Comparison of ENCODE assay signal across 12 cellular contexts in genomic region chr10:83990126-83990525, GRCh38.
A peak's percentile ranks its signal among the peaks of the same experiment; 100 is the strongest.
DNase-seq lines count a peak whose midpoint lies in the region; ATAC-seq, FAIRE-seq and TF ChIP-seq lines count a peak whose summit lies in the region.
"Had no signal": no experiment of that assay in that cellular context is flagged by ENCODE, and none has a peak within 500 bp of the region (broad histone marks: within the 10 kb centered on the region; RNA-seq: fewer than 3 reads in every experiment).

No MANE protein-coding gene starts in this region.

- intact Hi-C loops in GM12878 (cut with micrococcal nuclease; ENCODE audit: unreplicated experiment), result loop anchor here (5.0 to 10.0 kb wide), 5 partner anchors 73 to 1175 kb away; no protein-coding TSS in a partner anchor

- BruUV-seq in GM12878 (replicated peaks; lab: Mats Ljungman, UMichigan), result no TSS peak

- WGBS in GM12878 (ENCODE audit: insufficient coverage, insufficient replicate concordance, low lambda C conversion rate, missing lambda C conversion rate), result 0% methylated on average over 3 of the region's 3 CpGs

- H3K27me3 Mint-ChIP-seq in glutamatergic neuron (ENCODE audit: unreplicated experiment), result peaks cover 3% of the 10 kb centered on the region
- peaks cover 2% of the 10 kb centered on the region for H3K27me3 Mint-ChIP-seq in activated T-cell treated with anti-CD3 and anti-CD28 coated beads, Interleukin-2, amount 50 U/mL, for 24 hours

- H3K27me3 ChIP-seq in GM12878 (replicated peaks in 1 of 2; ENCODE audit: control insufficient read depth in 2 of 2, insufficient read depth in 2 of 2, low read length in 1 of 2), result no peaks in the 10 kb centered on the region

- no peak overlapping the region for H3K4me3 ChIP-seq in GM12878

- in situ Hi-C loops in GM12878 (cut with MboI), result no loop called here

- H3K36me3 Mint-ChIP-seq in glutamatergic neuron (ENCODE audit: unreplicated experiment), result no peaks in the 10 kb centered on the region
- H3K36me3 Mint-ChIP-seq in activated T-cell treated with anti-CD3 and anti-CD28 coated beads, Interleukin-2, amount 50 U/mL, for 24 hours (ENCODE audit: low read depth), result no peaks in the 10 kb centered on the region

- DNase-seq in GM12878 (ENCODE audit: low read depth, low spot score), result peak; percentile 90
- no peak for DNase-seq in NCI-H1436 (lab: John Stamatoyannopoulos, UW)
- DNase-seq in amniotic stem cell (lab: John Stamatoyannopoulos, UW), result no peak
- no peak for DNase-seq in glutamatergic neuron
- no peak for DNase-seq in activated T-cell treated with anti-CD3 and anti-CD28 coated beads, Interleukin-2, amount 50 U/mL, for 24 hours
- DNase-seq: HCEC 1CT, NCI-H2081, occipital lobe had no signal

- H3K27ac ChIP-seq in GM12878 (ENCODE audit: control insufficient read depth, insufficient read depth), result peak overlapping the region; percentile 38

- H3K27ac Mint-ChIP-seq in glutamatergic neuron (ENCODE audit: unreplicated experiment), result no peak overlapping the region
- no peak overlapping the region for H3K27ac Mint-ChIP-seq in activated T-cell treated with anti-CD3 and anti-CD28 coated beads, Interleukin-2, amount 50 U/mL, for 24 hours
- H3K27ac Mint-ChIP-seq: T-helper 2 cell treated with Interferon-gamma antibody and Interleukin-4, amounts not matched to agents 5 μg/mL and 100 μg/mL, for 36 hours had no signal

- no peaks in the 10 kb centered on the region for H3K9me3 Mint-ChIP-seq in glutamatergic neuron (ENCODE audit: unreplicated experiment)
- H3K9me3 Mint-ChIP-seq in activated T-cell treated with anti-CD3 and anti-CD28 coated beads, Interleukin-2, amount 50 U/mL, for 24 hours, result no peaks in the 10 kb centered on the region
- H3K9me3 Mint-ChIP-seq: T-helper 2 cell treated with Interferon-gamma antibody and Interleukin-4, amounts not matched to agents 5 μg/mL and 100 μg/mL, for 36 hours had no signal

- H3K9ac ChIP-seq in GM12878 (ENCODE audit: control insufficient read depth, insufficient read depth, low read length), result no peak overlapping the region

- POLR2A ChIA-PET in GM12878 (lab: Charles Lee), result no interaction called here

- no peak overlapping the region for H3K4me3 Mint-ChIP-seq in glutamatergic neuron (ENCODE audit: unreplicated experiment)
- no peak overlapping the region for H3K4me3 Mint-ChIP-seq in activated T-cell treated with anti-CD3 and anti-CD28 coated beads, Interleukin-2, amount 50 U/mL, for 24 hours
- H3K4me3 Mint-ChIP-seq: T-helper 2 cell treated with Interferon-gamma antibody and Interleukin-4, amounts not matched to agents 5 μg/mL and 100 μg/mL, for 36 hours had no signal

- H2AFZ ChIP-seq in GM12878 (ENCODE audit: control insufficient read depth, low read depth, low read length), result no peak overlapping the region

- peak overlapping the region; percentile 61 for H3K4me2 ChIP-seq in GM12878 (ENCODE audit: control insufficient read depth, insufficient read depth)

- ATAC-seq in GM18511 (IDR thresholded peaks at IDR 0.05; ENCODE audit: unreplicated experiment) (peak; percentile 96), GM21529 (IDR thresholded peaks at IDR 0.05; ENCODE audit: unreplicated experiment) (peak; percentile 96), HG03196 (IDR thresholded peaks at IDR 0.05; ENCODE audit: unreplicated experiment) (peak; percentile 91), GM12878 (peak; percentile 95)

- H3K79me2 ChIP-seq in GM12878 (ENCODE audit: control insufficient read depth, insufficient read depth, low read length), result no peaks in the 10 kb centered on the region

- H3K4me1 Mint-ChIP-seq in glutamatergic neuron (ENCODE audit: low read depth, unreplicated experiment), result peaks cover 3% of the 10 kb centered on the region
- no peaks in the 10 kb centered on the region for H3K4me1 Mint-ChIP-seq in activated T-cell treated with anti-CD3 and anti-CD28 coated beads, Interleukin-2, amount 50 U/mL, for 24 hours (ENCODE audit: low read depth)

- H3K9me3 ChIP-seq in GM12878 (replicated peaks; ENCODE audit: control insufficient read depth, insufficient read depth, low read length), result peaks cover 5% of the 10 kb centered on the region; the same call in 2 of the 3 replicates

- FAIRE-seq in GM12878 (lab: Jason Lieb, UNC), result peak; percentile 95

- SMC1A ChIA-PET in GM12878 (lab: Charles Lee; ENCODE audit: uncharacterized antibody, unreplicated experiment), result interaction anchor here (0.6 to 1.3 kb wide), 4 partner anchors 11 to 54 kb away, joined by 3 to 4 read pairs (median 3); no protein-coding TSS in a partner anchor

- CTCF ChIA-PET in GM12878 (lab: Yijun Ruan, JAX), result no interaction called here

- no peak for TF ChIP-seq POLR2A in GM12878 (IDR thresholded peaks at IDR 0.05; ENCODE audit: low read depth, low read length)

- TF ChIP-seq CTCF in GM12878 (IDR thresholded peaks at IDR 0.05 in 2 of 3, conservative IDR thresholded peaks at IDR 0.05 in 1 of 3; ENCODE audit: control insufficient read depth in 2 of 3, extremely low read depth in 1 of 3, insufficient read depth in 1 of 3, low read depth in 3 of 3, low read length in 3 of 3) (no peak), glutamatergic neuron (IDR thresholded peaks at IDR 0.05; ENCODE audit: partially characterized antibody, unreplicated experiment) (no peak)

- H3K36me3 ChIP-seq in GM12878 (ENCODE audit: control insufficient read depth in 2 of 2, insufficient read depth in 2 of 2, low read length in 1 of 2), result no peaks in the 10 kb centered on the region

- TF ChIP-seq EP300 in GM12878 (IDR thresholded peaks at IDR 0.05; ENCODE audit: borderline replicate concordance in 1 of 2, control insufficient read depth in 1 of 2, low read depth in 2 of 2, low read length in 2 of 2), result peak in 1 of 2 experiments; percentile 81; a peak in 3 of 4 replicates

- no peaks in the 10 kb centered on the region for H4K20me1 ChIP-seq in GM12878 (ENCODE audit: control insufficient read depth, insufficient read depth)

- TF ChIP-seq RAD21 in GM12878 (IDR thresholded peaks at IDR 0.05; ENCODE audit: insufficient read depth, low read depth, low read length), result no peak

- peaks cover 25% of the 10 kb centered on the region for H3K4me1 ChIP-seq in GM12878 (ENCODE audit: control insufficient read depth, insufficient read depth, low read length)

- RAD21 ChIA-PET in GM12878 (lab: Charles Lee; ENCODE audit: unreplicated experiment), result no interaction called here

TF ChIP-seq in GM12878, 131 proteins besides CTCF, POLR2A, EP300 and RAD21 (continues in another document):
- no peak for TF ChIP-seq SIN3A (IDR thresholded peaks at IDR 0.05; ENCODE audit: low read depth, low read length)
- TF ChIP-seq SUPT20H (IDR thresholded peaks at IDR 0.05; ENCODE audit: borderline replicate concordance, control insufficient read depth, low read depth, low read length), result no peak
- peak; percentile 90 for TF ChIP-seq EED (IDR thresholded peaks at IDR 0.05; ENCODE audit: low read depth)
- TF ChIP-seq IRF4 (IDR thresholded peaks at IDR 0.05; ENCODE audit: low read depth, low read length), result peak; percentile 86
- TF ChIP-seq YY1 (IDR thresholded peaks at IDR 0.05; ENCODE audit: low read depth, low read length), result no peak
- no peak for TF ChIP-seq HCFC1 (IDR thresholded peaks at IDR 0.05; ENCODE audit: low read length)
- no peak for TF ChIP-seq KAT2A (conservative IDR thresholded peaks at IDR 0.05; ENCODE audit: control insufficient read depth, low read depth, low read length)
- no peak for TF ChIP-seq CHD4 (IDR thresholded peaks at IDR 0.05)
- no peak for TF ChIP-seq RBBP5 (conservative IDR thresholded peaks at IDR 0.05)
- no peak for TF ChIP-seq ZNF384 (IDR thresholded peaks at IDR 0.05; ENCODE audit: borderline replicate concordance, low read depth, low read length)
- no peak for TF ChIP-seq NR2C1 (IDR thresholded peaks at IDR 0.05)
- TF ChIP-seq ZSCAN29 (IDR thresholded peaks at IDR 0.05), result no peak
- no peak for TF ChIP-seq GATAD2B (conservative IDR thresholded peaks at IDR 0.05; ENCODE audit: low read depth)
- no peak for TF ChIP-seq RFX5 (IDR thresholded peaks at IDR 0.05; ENCODE audit: low read depth, low read length)
- peak; percentile 97 for TF ChIP-seq SKIL (IDR thresholded peaks at IDR 0.05; ENCODE audit: low read depth, poor library complexity, severe bottlenecking)
- TF ChIP-seq LARP7 (IDR thresholded peaks at IDR 0.05), result no peak
- TF ChIP-seq ELK1 (IDR thresholded peaks at IDR 0.05; ENCODE audit: low read depth, low read length), result no peak
- TF ChIP-seq MXI1 (IDR thresholded peaks at IDR 0.05; ENCODE audit: low read depth, low read length), result no peak
